In the genomic region with DNA sequence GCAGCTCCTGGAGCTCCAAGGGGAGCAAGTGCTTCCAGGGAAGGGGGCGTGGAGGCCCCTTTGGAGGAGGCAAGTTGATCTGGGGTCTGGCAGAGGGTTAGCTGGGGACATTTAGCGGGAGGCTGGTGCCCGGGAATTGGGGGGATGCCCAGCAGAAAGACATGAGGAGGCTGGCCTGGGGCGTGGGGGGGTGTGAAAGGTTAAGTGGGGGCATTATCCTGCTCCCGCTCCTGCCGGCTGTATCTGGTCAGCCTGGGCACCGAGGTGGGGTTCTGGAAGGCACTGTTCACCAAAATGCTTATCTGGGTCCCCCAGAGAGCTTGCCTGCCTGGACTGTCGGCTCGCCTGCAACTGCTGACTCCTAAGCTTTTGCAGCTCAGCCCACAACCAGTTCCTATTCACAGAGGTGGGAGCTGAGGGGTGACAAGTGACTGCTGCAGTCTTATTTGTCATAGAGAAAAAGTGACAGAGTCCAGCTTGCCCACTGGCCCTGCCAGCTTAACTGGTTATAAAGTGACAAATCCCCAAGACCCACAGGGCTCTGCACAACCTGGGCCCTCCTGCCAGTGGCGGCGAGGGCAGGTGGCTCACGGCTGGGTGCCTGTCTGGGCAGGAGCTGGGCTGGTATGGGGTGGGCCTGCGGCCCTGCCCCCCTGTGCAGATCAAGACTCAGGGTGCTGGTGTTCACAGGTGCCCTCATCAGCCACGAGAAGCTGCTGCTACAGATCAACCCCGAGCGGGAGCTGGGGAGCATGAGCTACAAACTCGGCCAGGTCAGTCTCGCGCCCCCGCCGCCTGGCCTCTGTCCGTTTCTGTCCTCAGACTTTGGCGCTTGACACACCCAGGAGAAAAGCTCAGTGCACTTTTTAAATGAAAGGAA, we compare ENCODE assay signal across 25 cellular contexts. TPM values are rescaled to one million over a fixed set of nuclear protein-coding genes. Genes with fewer than 3 reads are reported as not detected.
DNase-seq lines count a peak whose midpoint lies in the region; ATAC-seq, FAIRE-seq and TF ChIP-seq lines count a peak whose summit lies in the region.
"Had no signal": no experiment of that assay in that cellular context is flagged by ENCODE, and none has a peak within 500 bp of the region (broad histone marks: within the 10 kb centered on the region; RNA-seq: fewer than 3 reads in every experiment).

No MANE protein-coding gene starts in this region.

- H3K36me3 Mint-ChIP-seq in CD4-positive, CD25-positive, alpha-beta regulatory T cell = peaks cover 47% of the 10 kb centered on the region
- H3K36me3 Mint-ChIP-seq in T-helper 17 cell (ENCODE audit: low read depth) = peaks cover 20% of the 10 kb centered on the region

- H3K27ac Mint-ChIP-seq in CD4-positive, CD25-positive, alpha-beta regulatory T cell = peak overlapping the region in 2 of 3 donors; percentile 69 to 75
- peak overlapping the region; percentile 45 for H3K27ac Mint-ChIP-seq in T-helper 17 cell
- H3K27ac Mint-ChIP-seq: activated naive CD4-positive, alpha-beta T cell treated with anti-CD3 and anti-CD28 coated beads, Interleukin-2, amount 50 U/mL, for 24 hours; nephron progenitor cell; T-helper 2 cell treated with Interferon-gamma antibody and Interleukin-4, amounts not matched to agents 5 μg/mL and 100 μg/mL, for 36 hours had no signal

- H3K4me3 Mint-ChIP-seq in CD4-positive, CD25-positive, alpha-beta regulatory T cell = no peak overlapping the region
- H3K4me3 Mint-ChIP-seq in T-helper 17 cell = no peak overlapping the region
- H3K4me3 Mint-ChIP-seq: activated naive CD4-positive, alpha-beta T cell treated with anti-CD3 and anti-CD28 coated beads, Interleukin-2, amount 50 U/mL, for 24 hours; nephron progenitor cell; T-helper 2 cell treated with Interferon-gamma antibody and Interleukin-4, amounts not matched to agents 5 μg/mL and 100 μg/mL, for 36 hours had no signal

- FAIRE-seq in H54 (lab: Jason Lieb, UNC) = no peak
- FAIRE-seq: pancreas had no signal

- H3K27me3 ChIP-seq in CD4-positive, CD25-positive, alpha-beta regulatory T cell (ENCODE audit: control insufficient read depth, insufficient read depth, low read length) = no peaks in the 10 kb centered on the region
- no peaks in the 10 kb centered on the region for H3K27me3 ChIP-seq in left ventricle myocardium inferior (ENCODE audit: low read depth)
- no peaks in the 10 kb centered on the region for H3K27me3 ChIP-seq in psoas muscle (ENCODE audit: insufficient read depth in 3 of 3, low read length in 2 of 3)
- H3K27me3 ChIP-seq: esophagus squamous epithelium, foreskin keratinocyte, heart left ventricle, pancreas, stomach, vagina had no signal

- TF ChIP-seq CTCF in left ventricle myocardium inferior (IDR thresholded peaks at IDR 0.05; ENCODE audit: borderline replicate concordance) (no peak), psoas muscle (IDR thresholded peaks at IDR 0.05) (no peak)

- no peaks in the 10 kb centered on the region for H3K27me3 Mint-ChIP-seq in CD4-positive, CD25-positive, alpha-beta regulatory T cell
- no peaks in the 10 kb centered on the region for H3K27me3 Mint-ChIP-seq in T-helper 17 cell
- H3K27me3 Mint-ChIP-seq: activated naive CD4-positive, alpha-beta T cell treated with anti-CD3 and anti-CD28 coated beads, Interleukin-2, amount 50 U/mL, for 24 hours had no signal

- H3K9me3 ChIP-seq in CD4-positive, CD25-positive, alpha-beta regulatory T cell (ENCODE audit: control insufficient read depth in 2 of 2, low read length in 2 of 2) = no peaks in the 10 kb centered on the region
- H3K9me3 ChIP-seq in T-helper 17 cell (ENCODE audit: control insufficient read depth, low read length, poor library complexity, severe bottlenecking) = no peaks in the 10 kb centered on the region
- no peaks in the 10 kb centered on the region for H3K9me3 ChIP-seq in left ventricle myocardium inferior (replicated peaks)
- H3K9me3 ChIP-seq in psoas muscle = no peaks in the 10 kb centered on the region
- H3K9me3 ChIP-seq: esophagus squamous epithelium, heart left ventricle, pancreas, stomach, vagina had no signal

- H3K9me3 Mint-ChIP-seq in CD4-positive, CD25-positive, alpha-beta regulatory T cell = peaks cover 0 to 2% (median 0%) of the 10 kb centered on the region in 7 donors
- H3K9me3 Mint-ChIP-seq: activated naive CD4-positive, alpha-beta T cell treated with anti-CD3 and anti-CD28 coated beads, Interleukin-2, amount 50 U/mL, for 24 hours; nephron progenitor cell; T-helper 2 cell treated with Interferon-gamma antibody and Interleukin-4, amounts not matched to agents 5 μg/mL and 100 μg/mL, for 36 hours had no signal

- peaks cover 0 to 4% (median 1%) of the 10 kb centered on the region in 4 donors for H3K4me1 Mint-ChIP-seq in CD4-positive, CD25-positive, alpha-beta regulatory T cell
- H3K4me1 Mint-ChIP-seq in T-helper 17 cell = peaks cover 10% of the 10 kb centered on the region
- H3K4me1 Mint-ChIP-seq: activated naive CD4-positive, alpha-beta T cell treated with anti-CD3 and anti-CD28 coated beads, Interleukin-2, amount 50 U/mL, for 24 hours; nephron progenitor cell had no signal

- no peak overlapping the region for H3K4me3 ChIP-seq in CD4-positive, CD25-positive, alpha-beta regulatory T cell (ENCODE audit: low read depth, low read length)
- H3K4me3 ChIP-seq in left ventricle myocardium inferior (no peak overlapping the region), psoas muscle (no peak overlapping the region)
- H3K4me3 ChIP-seq: esophagus squamous epithelium, GM23248, heart left ventricle, pancreas, stomach, vagina had no signal

- WGBS in psoas muscle, 3 donors = 86 to 93% (median 90%) methylated on average over 23 of the region's 23 CpGs

- no peak for DNase-seq in CD4-positive, CD25-positive, alpha-beta regulatory T cell
- no peak for DNase-seq in T-helper 17 cell
- DNase-seq in left ventricle myocardium inferior = peak; percentile 11
- peak; percentile 15 to 39 for DNase-seq in psoas muscle
- no peak for DNase-seq in H54 (ENCODE audit: insufficient read length, low spot score)
- no peak for DNase-seq in OCI-M2 (lab: John Stamatoyannopoulos, UW; ENCODE audit: unreplicated experiment)
- DNase-seq: activated CD4-positive, alpha-beta T cell treated with anti-CD3 and anti-CD28 coated beads for 1 hour; EL; esophagus squamous epithelium; foreskin keratinocyte; GM23248; IMR-90; kidney glomerular epithelial cell; mesenchymal stem cell; NCI-H748 treated with DMSO at 0.1 percent for 48 hours; nephron progenitor cell; stimulated activated CD4-positive, alpha-beta T cell treated with anti-CD3 and anti-CD28 coated beads, Interleukin-12 subunit alpha, Interleukin-12 subunit beta, amount 100 ng/mL, for 4 hours; stimulated activated CD4-positive, alpha-beta T cell treated with anti-CD3 and anti-CD28 coated beads, Interleukin-2, amount 100 ng/mL, for 48 hours; stomach had no signal

- TF ChIP-seq POLR2A in H54 (IDR thresholded peaks at IDR 0.05; ENCODE audit: low read depth, low read length) = no peak

- intact Hi-C loops in left ventricle myocardium inferior (cut with micrococcal nuclease) = no loop called here
- intact Hi-C loops in psoas muscle (cut with DNase I) = no loop called here

- H3K27ac ChIP-seq in CD4-positive, CD25-positive, alpha-beta regulatory T cell (ENCODE audit: insufficient read depth, low read length, poor library complexity, severe bottlenecking) = no peak overlapping the region
- H3K27ac ChIP-seq in left ventricle myocardium inferior (replicated peaks) (no peak overlapping the region), psoas muscle (no peak overlapping the region)
- H3K27ac ChIP-seq: foreskin keratinocyte, GM23248, vagina had no signal

- H3K36me3 ChIP-seq in CD4-positive, CD25-positive, alpha-beta regulatory T cell (ENCODE audit: control insufficient read depth, insufficient read depth, low read length) = peaks cover 88% of the 10 kb centered on the region
- H3K36me3 ChIP-seq in left ventricle myocardium inferior (peaks cover 86% of the 10 kb centered on the region), psoas muscle (ENCODE audit: insufficient read depth in 1 of 2, low read depth in 1 of 2) (peaks cover 0 to 86% of the 10 kb centered on the region in 2 donors)

- H3K4me1 ChIP-seq in CD4-positive, CD25-positive, alpha-beta regulatory T cell (ENCODE audit: control insufficient read depth, insufficient read depth, low read length, poor library complexity, severe bottlenecking) = no peaks in the 10 kb centered on the region
- H3K4me1 ChIP-seq in left ventricle myocardium inferior (peaks cover 22% of the 10 kb centered on the region), psoas muscle (peaks cover 23% of the 10 kb centered on the region)
- H3K4me1 ChIP-seq: foreskin keratinocyte, pancreas, vagina had no signal

- ATAC-seq in CD4-positive, CD25-positive, alpha-beta regulatory T cell (ENCODE audit: low read depth in 2 of 2) = no peak
- ATAC-seq in T-helper 17 cell = no peak
- no peak for ATAC-seq in psoas muscle
- no peak for ATAC-seq in GM21447 (IDR thresholded peaks at IDR 0.05; ENCODE audit: unreplicated experiment)
- ATAC-seq: foreskin keratinocyte had no signal

RNA-seq across cellular contexts. Expression of a gene that starts 23.7 kb away (rescaled TPM):
- total RNA-seq in CD4-positive, CD25-positive, alpha-beta regulatory T cell = 2.0 TPM
- under 1 TPM in 2 of 4 donors, not detected in 2; 0.05 to 0.22 TPM for polyA plus RNA-seq in CD4-positive, CD25-positive, alpha-beta regulatory T cell
- total RNA-seq in T-helper 17 cell (1 to 10 TPM; 1.5 to 1.7 TPM), left ventricle myocardium inferior (0.44 TPM), psoas muscle (under 1 TPM; 0.25 to 0.94 (median 0.70) TPM)
- polyA plus RNA-seq in psoas muscle = under 1 TPM; 0.11 to 0.34 (median 0.27) TPM
- total RNA-seq: GM23248 had no signal
- polyA plus RNA-seq: GM23248 had no signal

Comparison
In these comparisons a context has a peak if more than half of its experiments do, and no peak if none do; other contexts are left out.
1. DNase-seq: peak in left ventricle myocardium inferior (single experiment) and psoas muscle (2 of 2); none in CD4-positive, CD25-positive, alpha-beta regulatory T cell (0 of 3), T-helper 17 cell (0 of 3), H54 (single experiment) and OCI-M2 (single experiment).